ENCODE assay signal across 3 cellular contexts in genomic region chr19:51030631-51031030, GRCh38.
TF ChIP-seq lines count a peak whose summit lies in the region.

No MANE protein-coding gene starts in this region.

TF ChIP-seq in GM23338, 12 proteins besides CTCF, POLR2A, EP300 and RAD21 (continues in another document):
- TF ChIP-seq EZH2phosphoT487 (IDR thresholded peaks at IDR 0.05; ENCODE audit: unreplicated experiment) (no peak), POLR2AphosphoS5 (IDR thresholded peaks at IDR 0.05; ENCODE audit: low read depth) (no peak), JUNB (IDR thresholded peaks at IDR 0.05; ENCODE audit: unreplicated experiment) (no peak), EZH2 (IDR thresholded peaks at IDR 0.05; ENCODE audit: low read depth, unreplicated experiment) (no peak), STAT1 (IDR thresholded peaks at IDR 0.05; ENCODE audit: unreplicated experiment) (no peak), ZNF462 (CRISPR knock-in tag; IDR thresholded peaks at IDR 0.05) (no peak)

TF ChIP-seq in H1, 55 proteins besides CTCF, POLR2A, EP300 and RAD21:
- TF ChIP-seq BCL11A (IDR thresholded peaks at IDR 0.05; ENCODE audit: low read depth in 2 of 2, low read length in 2 of 2): no peak
- TF ChIP-seq SIN3A (conservative IDR thresholded peaks at IDR 0.05 in 1 of 2, IDR thresholded peaks at IDR 0.05 in 1 of 2; ENCODE audit: low read depth in 1 of 2, low read length in 2 of 2): no peak
- TF ChIP-seq CREB1 (IDR thresholded peaks at IDR 0.05): no peak
- TF ChIP-seq ASH2L (IDR thresholded peaks at IDR 0.05; ENCODE audit: low read length): no peak
- no peak for TF ChIP-seq GABPA (IDR thresholded peaks at IDR 0.05; ENCODE audit: borderline replicate concordance, insufficient read depth, low read length)
- TF ChIP-seq TCF12 (IDR thresholded peaks at IDR 0.05; ENCODE audit: low read depth, low read length): no peak
- TF ChIP-seq NRF1 (IDR thresholded peaks at IDR 0.05; ENCODE audit: low read depth, low read length): no peak
- no peak for TF ChIP-seq CBX8 (IDR thresholded peaks at IDR 0.05; ENCODE audit: borderline replicate concordance, low read depth, low read length)
- no peak for TF ChIP-seq SUZ12 (IDR thresholded peaks at IDR 0.05; ENCODE audit: low read length)
- TF ChIP-seq CHD2 (IDR thresholded peaks at IDR 0.05; ENCODE audit: low read length): no peak
- no peak for TF ChIP-seq KDM4A (IDR thresholded peaks at IDR 0.05; ENCODE audit: low read depth, low read length, severe bottlenecking)
- no peak for TF ChIP-seq HDAC2 (IDR thresholded peaks at IDR 0.05; ENCODE audit: borderline replicate concordance in 1 of 2, low read depth in 2 of 2, low read length in 2 of 2)
- TF ChIP-seq JUN (IDR thresholded peaks at IDR 0.05; ENCODE audit: low read depth, low read length): no peak
- no peak for TF ChIP-seq E2F6 (IDR thresholded peaks at IDR 0.05)
- no peak for TF ChIP-seq YY1 (IDR thresholded peaks at IDR 0.05; ENCODE audit: low read depth, low read length)
- TF ChIP-seq ATF2 (IDR thresholded peaks at IDR 0.05; ENCODE audit: low read length): no peak
- no peak for TF ChIP-seq FOSL1 (IDR thresholded peaks at IDR 0.05; ENCODE audit: insufficient read depth, low read depth, low read length)
- TF ChIP-seq RNF2 (IDR thresholded peaks at IDR 0.05; ENCODE audit: borderline replicate concordance, low read depth, low read length, missing control alignments, poor library complexity, severe bottlenecking): no peak
- no peak for TF ChIP-seq RBBP5 (IDR thresholded peaks at IDR 0.05; ENCODE audit: borderline replicate concordance, low read depth, low read length)

TF ChIP-seq in HEK293T, 16 proteins besides CTCF, POLR2A, EP300 and RAD21:
- no peak for TF ChIP-seq SP1 (IDR thresholded peaks at IDR 0.05)
- TF ChIP-seq CTBP1 (IDR thresholded peaks at IDR 0.05; ENCODE audit: borderline replicate concordance): no peak
- TF ChIP-seq BHLHE40 (IDR thresholded peaks at IDR 0.05; ENCODE audit: borderline replicate concordance): no peak
- TF ChIP-seq FOXM1 (IDR thresholded peaks at IDR 0.05; ENCODE audit: borderline replicate concordance): no peak
- no peak for TF ChIP-seq ARNT (IDR thresholded peaks at IDR 0.05)
- TF ChIP-seq LEF1 (IDR thresholded peaks at IDR 0.05; ENCODE audit: borderline replicate concordance): no peak
- TF ChIP-seq FOXA1 (IDR thresholded peaks at IDR 0.05): no peak
- TF ChIP-seq L3MBTL2 (conservative IDR thresholded peaks at IDR 0.05): no peak
- no peak for TF ChIP-seq NFRKB (IDR thresholded peaks at IDR 0.05)
- TF ChIP-seq SUZ12 (IDR thresholded peaks at IDR 0.05): no peak
- no peak for TF ChIP-seq ZNF384 (IDR thresholded peaks at IDR 0.05)
- TF ChIP-seq HDGF (IDR thresholded peaks at IDR 0.05; ENCODE audit: borderline replicate concordance): no peak
- TF ChIP-seq FOXK2 (IDR thresholded peaks at IDR 0.05): no peak
- TF ChIP-seq TARDBP (IDR thresholded peaks at IDR 0.05): no peak
- TF ChIP-seq ELF4 (IDR thresholded peaks at IDR 0.05): no peak
- TF ChIP-seq PKNOX1 (IDR thresholded peaks at IDR 0.05): no peak
